In genomic region chr12:47735649-47736048, GRCh38 we compare ENCODE assay signal across 17 cellular contexts. TPM values are rescaled to one million over a fixed set of nuclear protein-coding genes. Genes with fewer than 3 reads are reported as not detected.
DNase-seq lines count a peak whose midpoint lies in the region; ATAC-seq and TF ChIP-seq lines count a peak whose summit lies in the region.
"Had no signal": no experiment of that assay in that cellular context is flagged by ENCODE, and none has a peak within 500 bp of the region (broad histone marks: within the 10 kb centered on the region; RNA-seq: fewer than 3 reads in every experiment).

No MANE protein-coding gene starts in this region.

- peak overlapping the region; percentile 14 for H2BK5ac ChIP-seq in neuronal stem cell (ENCODE audit: low read length)

- H3K14ac ChIP-seq in neuronal stem cell (ENCODE audit: low read length), result peak overlapping the region; percentile 56

- H2BK120ac ChIP-seq in neuronal stem cell (ENCODE audit: low read depth, low read length), result peak overlapping the region; percentile 14

- DNase-seq in RWPE2 (ENCODE audit: low spot score) (peak; percentile 51), esophagus muscularis mucosa (ENCODE audit: extremely low spot score) (no peak), neuronal stem cell (ENCODE audit: low spot score) (no peak), thoracic aorta (ENCODE audit: low spot score) (no peak), posterior vena cava (ENCODE audit: low spot score) (no peak), NCI-H1092 (lab: John Stamatoyannopoulos, UW) (no peak)
- DNase-seq: activated CD4-positive, alpha-beta T cell treated with anti-CD3 and anti-CD28 coated beads for 4 hours; activated naive CD8-positive, alpha-beta T cell treated with anti-CD3 and anti-CD28 coated beads, Interleukin-2, amount 50 U/mL, for 24 hours; activated T-cell treated with anti-CD3 and anti-CD28 coated beads for 4 hours; MG63; NCI-H2107; NCI-H82; RPMI8226 had no signal

- H2BK15ac ChIP-seq in neuronal stem cell (ENCODE audit: low read length), result peak overlapping the region; percentile 31

- H2BK12ac ChIP-seq in neuronal stem cell (ENCODE audit: low read length), result peak overlapping the region; percentile 35

- peak overlapping the region; percentile 93 for H3K18ac ChIP-seq in neuronal stem cell (ENCODE audit: low read length)

- 67% methylated on average over 10 of the region's 11 CpGs for whole genome bisulfite sequencing in esophagus muscularis mucosa
- WGBS in neuronal stem cell (ENCODE audit: extremely low coverage in 2 of 2, insufficient read length in 2 of 2, insufficient replicate concordance in 1 of 2), 2 donors, result no CpG with 5 or more reads among the region's 11 CpGs

- H3K23ac ChIP-seq in neuronal stem cell (ENCODE audit: low read depth, low read length, poor library complexity), result no peak overlapping the region

- intact Hi-C loops in esophagus muscularis mucosa (cut with DNase I) (no loop called here), posterior vena cava (cut with DNase I) (no loop called here)

- no peak overlapping the region for H3K9ac ChIP-seq in neuronal stem cell (ENCODE audit: low read depth, low read length, poor library complexity)

- no peak overlapping the region for H3K4me2 ChIP-seq in neuronal stem cell (ENCODE audit: insufficient read depth, low read length, poor library complexity, severe bottlenecking)

- no peak for TF ChIP-seq CTCF in RWPE2 (IDR thresholded peaks at IDR 0.05; ENCODE audit: poor library complexity, severe bottlenecking)
- TF ChIP-seq CTCF in esophagus muscularis mucosa (IDR thresholded peaks at IDR 0.05), result no peak
- no peak for TF ChIP-seq CTCF in thoracic aorta (IDR thresholded peaks at IDR 0.05)

- H2AFZ ChIP-seq in neuronal stem cell (ENCODE audit: low read length), result peak overlapping the region; percentile 81

- H3K4me3 ChIP-seq in RWPE2 (ENCODE audit: severe bottlenecking) (no peak overlapping the region), esophagus muscularis mucosa (no peak overlapping the region), neuronal stem cell (ENCODE audit: low read length in 2 of 2) (no peak overlapping the region), thoracic aorta (no peak overlapping the region)
- H3K4me3 ChIP-seq: MG63 had no signal

- no peaks in the 10 kb centered on the region for H3K4me1 ChIP-seq in RWPE2 (ENCODE audit: insufficient read depth, poor library complexity, severe bottlenecking)
- peaks cover 63 to 73% (median 64%) of the 10 kb centered on the region in 4 donors for H3K4me1 ChIP-seq in esophagus muscularis mucosa
- peaks cover 20 to 21% of the 10 kb centered on the region in 2 donors for H3K4me1 ChIP-seq in neuronal stem cell (ENCODE audit: control insufficient read depth in 2 of 2, insufficient read depth in 1 of 2, low read depth in 1 of 2, low read length in 2 of 2)
- peaks cover 27 to 49% of the 10 kb centered on the region in 2 donors for H3K4me1 ChIP-seq in thoracic aorta (ENCODE audit: control insufficient read depth in 1 of 2, low read depth in 2 of 2)

- H4K91ac ChIP-seq in neuronal stem cell (ENCODE audit: low read depth, low read length, poor library complexity), result no peak overlapping the region

- no peaks in the 10 kb centered on the region for H3K79me1 ChIP-seq in neuronal stem cell (ENCODE audit: low read depth, low read length)

- H3K27ac ChIP-seq in RWPE2 (ENCODE audit: poor library complexity, severe bottlenecking) (no peak overlapping the region), esophagus muscularis mucosa (replicated peaks in 1 of 4) (peak overlapping the region; percentile 77 to 86 (median 82)), neuronal stem cell (replicated peaks; ENCODE audit: low read length) (no peak overlapping the region), thoracic aorta (peak overlapping the region; percentile 88 to 94)

- no peak for TF ChIP-seq EP300 in esophagus muscularis mucosa (IDR thresholded peaks at IDR 0.05)

- TF ChIP-seq POLR2A in esophagus muscularis mucosa (IDR thresholded peaks at IDR 0.05; ENCODE audit: low read depth), result no peak

- H3K9me3 ChIP-seq in RWPE2 (ENCODE audit: severe bottlenecking) (no peaks in the 10 kb centered on the region), esophagus muscularis mucosa (no peaks in the 10 kb centered on the region), neuronal stem cell (replicated peaks in 1 of 2; ENCODE audit: control insufficient read depth in 2 of 2, insufficient read depth in 1 of 2, low read depth in 1 of 2, low read length in 2 of 2) (no peaks in the 10 kb centered on the region), thoracic aorta (no peaks in the 10 kb centered on the region)
- H3K9me3 ChIP-seq: MG63 had no signal

- no peaks in the 10 kb centered on the region for H3K27me3 ChIP-seq in RWPE2 (ENCODE audit: insufficient read depth, poor library complexity, severe bottlenecking)
- H3K27me3 ChIP-seq in esophagus muscularis mucosa, result no peaks in the 10 kb centered on the region
- no peaks in the 10 kb centered on the region for H3K27me3 ChIP-seq in neuronal stem cell (ENCODE audit: control insufficient read depth in 3 of 3, insufficient read depth in 3 of 3, low read depth in 1 of 3, low read length in 3 of 3)
- no peaks in the 10 kb centered on the region for H3K27me3 ChIP-seq in thoracic aorta (replicated peaks; ENCODE audit: insufficient read depth)
- H3K27me3 ChIP-seq: MG63 had no signal

- H4K8ac ChIP-seq in neuronal stem cell (ENCODE audit: low read depth, low read length), result no peak overlapping the region

- no peaks in the 10 kb centered on the region for H3K36me3 ChIP-seq in RWPE2 (ENCODE audit: low read depth)
- H3K36me3 ChIP-seq in esophagus muscularis mucosa, result peaks cover 0 to 13% (median 0%) of the 10 kb centered on the region in 4 donors
- no peaks in the 10 kb centered on the region for H3K36me3 ChIP-seq in neuronal stem cell (replicated peaks in 1 of 2; ENCODE audit: control insufficient read depth in 2 of 2, insufficient read depth in 2 of 2, low read length in 2 of 2)
- no peaks in the 10 kb centered on the region for H3K36me3 ChIP-seq in thoracic aorta
- H3K36me3 ChIP-seq: MG63 had no signal

- H3K4ac ChIP-seq in neuronal stem cell (ENCODE audit: low read length), result no peak overlapping the region

- ATAC-seq in RWPE2 (ENCODE audit: low read depth), result peak; percentile 21; the same call in 2 of the 3 replicates
- no peak for ATAC-seq in thoracic aorta (ENCODE audit: insufficient number of reproducible peaks, low FRiP score, low read depth)
- ATAC-seq in GM19023 (IDR thresholded peaks at IDR 0.05; ENCODE audit: unreplicated experiment), result no peak
- ATAC-seq in GM21528 (IDR thresholded peaks at IDR 0.05; ENCODE audit: low FRiP score, unreplicated experiment), result no peak
- ATAC-seq: activated naive CD8-positive, alpha-beta T cell treated with anti-CD3 and anti-CD28 coated beads, Interleukin-2, amount 50 U/mL, for 24 hours had no signal

- peak overlapping the region; percentile 72 for H2AK5ac ChIP-seq in neuronal stem cell (ENCODE audit: low read depth, low read length)

RNA-seq across cellular contexts. Expression of gene ENDOU, which starts 10.4 kb away (rescaled TPM):
- total RNA-seq in esophagus muscularis mucosa, result 1 to 10 TPM in 1 of 4 donors, under 1 TPM in 1, not detected in 2; 0.39 to 2.0 TPM
- not detected for polyA plus RNA-seq in neuronal stem cell (2013, experiment 1 of 2)
- polyA plus RNA-seq in neuronal stem cell (2013, experiment 2 of 2), result 0.07 TPM
- under 1 TPM in 1 of 2 donors, not detected in 1; 0.49 TPM for total RNA-seq in thoracic aorta
- 1 to 10 TPM in 1 of 2 donors, under 1 TPM in 1; 0.38 to 1.7 TPM for total RNA-seq in posterior vena cava
- total RNA-seq: B cell, mucosa of gallbladder had no signal

RNA-seq across cellular contexts. Expression of gene RAPGEF3, which starts 23.0 kb away (rescaled TPM):
- 10 to 100 TPM; 18.3 to 48.2 (median 32.5) TPM for total RNA-seq in esophagus muscularis mucosa
- polyA plus RNA-seq in neuronal stem cell (2013, experiment 1 of 2), result 1.3 TPM
- polyA plus RNA-seq in neuronal stem cell (2013, experiment 2 of 2), result 1.1 TPM
- 10 to 100 TPM; 40.9 to 77.4 TPM for total RNA-seq in thoracic aorta
- 10 to 100 TPM; 18.3 to 33.5 TPM for total RNA-seq in posterior vena cava

RNA-seq across cellular contexts. Expression of gene RPAP3, which starts 29.8 kb away (rescaled TPM):
- total RNA-seq in esophagus muscularis mucosa, result 10 to 100 TPM; 10.3 to 17.9 (median 13.5) TPM
- 49.8 TPM for polyA plus RNA-seq in neuronal stem cell (2013, experiment 1 of 2)
- polyA plus RNA-seq in neuronal stem cell (2013, experiment 2 of 2), result 50.8 TPM
- total RNA-seq in thoracic aorta, result 10 to 100 TPM in 1 of 2 donors, 1 to 10 TPM in 1; 8.1 to 16.8 TPM
- total RNA-seq in posterior vena cava, result 10 to 100 TPM; 23.2 to 24.0 TPM

RNA-seq across cellular contexts. Expression of gene SLC48A1, which starts 37.4 kb away (rescaled TPM):
- total RNA-seq in esophagus muscularis mucosa, result 10 to 100 TPM; 34.5 to 56.0 (median 40.7) TPM
- polyA plus RNA-seq in neuronal stem cell (2013, experiment 1 of 2), result 12.5 TPM
- 12.3 TPM for polyA plus RNA-seq in neuronal stem cell (2013, experiment 2 of 2)
- 100 to 1,000 TPM in 1 of 2 donors, 10 to 100 TPM in 1; 60.5 to 107 TPM for total RNA-seq in thoracic aorta
- total RNA-seq in posterior vena cava, result 10 to 100 TPM; 28.5 to 33.8 TPM

Comparison
In these comparisons a context has a peak if more than half of its experiments do, and no peak if none do; other contexts are left out.
1. H3K27ac ChIP-seq: peak in esophagus muscularis mucosa (4 of 4) and thoracic aorta (2 of 2); none in RWPE2 (single experiment) and neuronal stem cell (single experiment).